Comparison of ENCODE assay signal across 8 cellular contexts in the genomic region with DNA sequence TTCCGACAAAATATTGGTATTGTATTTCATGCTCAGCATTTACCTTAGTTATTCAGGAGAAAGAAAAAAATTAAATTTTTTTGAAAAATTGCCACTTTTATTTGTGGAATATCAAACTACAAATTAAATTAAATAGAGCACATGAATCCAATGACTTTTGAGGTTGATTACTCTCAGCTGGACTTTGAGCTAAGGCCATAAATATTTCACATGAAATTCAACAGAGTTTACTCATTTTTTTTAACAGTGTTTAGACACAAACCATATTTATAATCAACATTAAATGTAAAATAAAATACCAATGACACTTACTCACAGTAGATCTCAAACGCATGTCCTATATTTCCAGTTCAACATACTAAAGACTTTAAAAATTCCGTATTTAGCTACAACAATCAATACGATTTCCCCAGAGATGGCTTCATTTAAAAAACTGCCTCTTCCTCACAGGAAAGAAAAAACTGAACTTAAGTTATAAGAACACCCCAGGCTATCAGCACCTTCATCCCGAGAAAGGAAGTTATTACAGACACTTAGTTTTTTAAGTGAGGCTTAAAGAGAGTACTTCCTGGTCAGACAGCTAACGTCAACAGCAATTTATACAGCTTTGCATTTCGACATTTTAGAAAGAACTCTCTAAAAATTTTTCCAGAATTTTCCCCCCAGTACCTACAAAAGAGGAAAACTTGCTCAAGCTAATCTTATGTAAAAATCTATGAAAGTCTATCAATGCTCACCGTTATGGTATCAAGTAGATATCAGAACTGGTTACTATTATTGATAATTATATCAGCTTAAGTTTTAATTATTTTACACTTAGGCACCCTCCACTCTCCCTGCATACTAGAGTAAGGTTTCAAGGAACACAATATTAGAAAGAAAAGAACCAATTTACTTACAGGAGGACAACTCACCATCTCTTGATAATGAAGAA. TPM values are rescaled to one million over a fixed set of nuclear protein-coding genes. Genes with fewer than 3 reads are reported as not detected.
DNase-seq lines count a peak whose midpoint lies in the region; TF ChIP-seq lines count a peak whose summit lies in the region.

No MANE protein-coding gene starts in this region.

- H3K27me3 ChIP-seq in DOHH2 (ENCODE audit: control insufficient read depth, low read length) (no peaks in the 10 kb centered on the region), mucosa of stomach (ENCODE audit: control insufficient read depth, insufficient read depth, low read length) (no peaks in the 10 kb centered on the region)

- peaks cover 51% of the 10 kb centered on the region for H3K4me1 Mint-ChIP-seq in activated T-helper 1 cell treated with anti-CD3 and anti-CD28 coated beads, Interleukin-12 subunit alpha, Interleukin-12 subunit beta, Interleukin-2, Interleukin-4 antibody, amounts not matched to agents 30 ng/mL and 10 ng/mL and 1 ng/mL, durations not matched to agents 14 hours and 24 hours and 36 hours (ENCODE audit: low read depth)

- peaks cover 49% of the 10 kb centered on the region for H3K4me1 ChIP-seq in DOHH2 (ENCODE audit: control insufficient read depth, low read length)
- H3K4me1 ChIP-seq in mucosa of stomach (ENCODE audit: control insufficient read depth, insufficient read depth, low read length), result peaks cover 9% of the 10 kb centered on the region

- peak overlapping the region; percentile 94 for H3K27ac Mint-ChIP-seq in activated T-helper 1 cell treated with anti-CD3 and anti-CD28 coated beads, Interleukin-12 subunit alpha, Interleukin-12 subunit beta, Interleukin-2, Interleukin-4 antibody, amounts not matched to agents 30 ng/mL and 10 ng/mL and 1 ng/mL, durations not matched to agents 14 hours and 24 hours and 36 hours

- DNase-seq in KBM-7 (peak; percentile 63), NCI-H82 (lab: John Stamatoyannopoulos, UW) (no peak), COLO668 (lab: John Stamatoyannopoulos, UW; ENCODE audit: unreplicated experiment) (no peak), GM10266 (ENCODE audit: extremely low spot score) (no peak), NCI-H2081 treated with DMSO at 0.1 percent for 48 hours (lab: John Stamatoyannopoulos, UW) (no peak)
- DNase-seq in activated T-helper 1 cell treated with anti-CD3 and anti-CD28 coated beads, Interleukin-12 subunit alpha, Interleukin-12 subunit beta, Interleukin-2, Interleukin-4 antibody, amounts not matched to agents 30 ng/mL and 10 ng/mL and 1 ng/mL, durations not matched to agents 14 hours and 24 hours and 36 hours (ENCODE audit: low spot score), result no peak

- peaks cover 41% of the 10 kb centered on the region for H3F3A ChIP-seq in DOHH2 (ENCODE audit: control insufficient read depth, insufficient read depth)

- peaks cover 8% of the 10 kb centered on the region; the same call in 1 of the 2 replicates for H3K9me3 ChIP-seq in DOHH2 (ENCODE audit: control insufficient read depth, insufficient read depth, low read length)
- H3K9me3 ChIP-seq in mucosa of stomach (ENCODE audit: control insufficient read depth, low read length), result no peaks in the 10 kb centered on the region

- peaks cover 61% of the 10 kb centered on the region for H3K79me2 ChIP-seq in DOHH2 (ENCODE audit: control insufficient read depth, low read length)

- no peak for TF ChIP-seq CTCF in DOHH2 (IDR thresholded peaks at IDR 0.05; ENCODE audit: low read depth, low read length, poor library complexity, severe bottlenecking)
- no peak for TF ChIP-seq CTCF in GM10266 (IDR thresholded peaks at IDR 0.05; ENCODE audit: control insufficient read depth, insufficient read depth, low read depth, missing control alignments)

- H3K36me3 Mint-ChIP-seq in activated T-helper 1 cell treated with anti-CD3 and anti-CD28 coated beads, Interleukin-12 subunit alpha, Interleukin-12 subunit beta, Interleukin-2, Interleukin-4 antibody, amounts not matched to agents 30 ng/mL and 10 ng/mL and 1 ng/mL, durations not matched to agents 14 hours and 24 hours and 36 hours (ENCODE audit: low read depth), result peaks cover 12% of the 10 kb centered on the region

- H3K4me3 Mint-ChIP-seq in activated T-helper 1 cell treated with anti-CD3 and anti-CD28 coated beads, Interleukin-12 subunit alpha, Interleukin-12 subunit beta, Interleukin-2, Interleukin-4 antibody, amounts not matched to agents 30 ng/mL and 10 ng/mL and 1 ng/mL, durations not matched to agents 14 hours and 24 hours and 36 hours, result peak overlapping the region; percentile 99

- in situ Hi-C loops in KBM-7 (cut with MboI; ENCODE audit: low pct_unique_long_range_greater_than_20kb, low sequenced_read_pairs), result no loop called here

- intact Hi-C loops in activated T-helper 1 cell treated with anti-CD3 and anti-CD28 coated beads, Interleukin-12 subunit alpha, Interleukin-12 subunit beta, Interleukin-2, Interleukin-4 antibody, amounts not matched to agents 30 ng/mL and 10 ng/mL and 1 ng/mL, durations not matched to agents 14 hours and 24 hours and 36 hours (cut with micrococcal nuclease), result loop anchor here (1.0 to 5.0 kb wide), 5 partner anchors 14 to 297 kb away; partner anchors contain the start of gene WSB2

- peak overlapping the region; percentile 85 for H3K27ac ChIP-seq in DOHH2 (ENCODE audit: low read depth, low read length)

- peak overlapping the region; percentile 60 for H3K9ac ChIP-seq in mucosa of stomach (ENCODE audit: low read length)

- H3K4me3 ChIP-seq in DOHH2 (ENCODE audit: low read length) (peak overlapping the region; percentile 76), mucosa of stomach (ENCODE audit: low read length) (peak overlapping the region; percentile 35)

- H3K4me2 ChIP-seq in DOHH2 (ENCODE audit: low read length), result peak overlapping the region; percentile 79

- no peaks in the 10 kb centered on the region for H3K9me3 Mint-ChIP-seq in activated T-helper 1 cell treated with anti-CD3 and anti-CD28 coated beads, Interleukin-12 subunit alpha, Interleukin-12 subunit beta, Interleukin-2, Interleukin-4 antibody, amounts not matched to agents 30 ng/mL and 10 ng/mL and 1 ng/mL, durations not matched to agents 14 hours and 24 hours and 36 hours

- no peaks in the 10 kb centered on the region for H3K9me2 ChIP-seq in DOHH2 (replicated peaks; ENCODE audit: control insufficient read depth, low read length)

- H4K20me1 ChIP-seq in DOHH2 (ENCODE audit: control insufficient read depth, insufficient read depth, low read depth, low read length), result no peaks in the 10 kb centered on the region

- H3K36me3 ChIP-seq in DOHH2 (ENCODE audit: control insufficient read depth, low read length) (peaks cover 22% of the 10 kb centered on the region), mucosa of stomach (ENCODE audit: control insufficient read depth, insufficient read depth, low read length) (no peaks in the 10 kb centered on the region)

- no peaks in the 10 kb centered on the region for H3K27me3 Mint-ChIP-seq in activated T-helper 1 cell treated with anti-CD3 and anti-CD28 coated beads, Interleukin-12 subunit alpha, Interleukin-12 subunit beta, Interleukin-2, Interleukin-4 antibody, amounts not matched to agents 30 ng/mL and 10 ng/mL and 1 ng/mL, durations not matched to agents 14 hours and 24 hours and 36 hours (ENCODE audit: insufficient read depth)

RNA-seq across cellular contexts. Expression of gene TAOK3, which starts 13.8 kb away (rescaled TPM):
- total RNA-seq in activated T-helper 1 cell treated with anti-CD3 and anti-CD28 coated beads, Interleukin-12 subunit alpha, Interleukin-12 subunit beta, Interleukin-2, Interleukin-4 antibody, amounts not matched to agents 30 ng/mL and 10 ng/mL and 1 ng/mL, durations not matched to agents 14 hours and 24 hours and 36 hours, result 59.5 and 59.7 TPM in 2 replicates

RNA-seq across cellular contexts. Expression of gene SUDS3, which starts 17.5 kb away (rescaled TPM):
- total RNA-seq in activated T-helper 1 cell treated with anti-CD3 and anti-CD28 coated beads, Interleukin-12 subunit alpha, Interleukin-12 subunit beta, Interleukin-2, Interleukin-4 antibody, amounts not matched to agents 30 ng/mL and 10 ng/mL and 1 ng/mL, durations not matched to agents 14 hours and 24 hours and 36 hours, result 23.3 and 25.5 TPM in 2 replicates
